ENCODE assay signal across 9 cellular contexts in genomic region chr15:48800811-48801460, GRCh38. TPM values are rescaled to one million over a fixed set of nuclear protein-coding genes. Genes with fewer than 3 reads are reported as not detected.
DNase-seq lines count a peak whose midpoint lies in the region; ATAC-seq and TF ChIP-seq lines count a peak whose summit lies in the region.
"Had no signal": no experiment of that assay in that cellular context is flagged by ENCODE, and none has a peak within 500 bp of the region (broad histone marks: within the 10 kb centered on the region; RNA-seq: fewer than 3 reads in every experiment).

No MANE protein-coding gene starts in this region.

- H3K27me3 ChIP-seq in PC-3 (ENCODE audit: low read length) = no peaks in the 10 kb centered on the region

- H3K9me2 ChIP-seq in PC-3 (replicated peaks; ENCODE audit: low read length) = no peaks in the 10 kb centered on the region

- H4K20me1 ChIP-seq in PC-3 (ENCODE audit: low read length) = no peaks in the 10 kb centered on the region

- peak; percentile 67 for TF ChIP-seq CTCF in PC-3 (conservative IDR thresholded peaks at IDR 0.05; ENCODE audit: low read depth, low read length)

- peaks cover 77% of the 10 kb centered on the region for H3K79me2 ChIP-seq in PC-3 (ENCODE audit: low read length)

- peak; percentile 26 for DNase-seq in NCI-H1092 treated with DMSO at 0.1 percent for 48 hours (lab: John Stamatoyannopoulos, UW)
- DNase-seq in NCI-H1092 (lab: John Stamatoyannopoulos, UW) = no peak
- DNase-seq in PC-3 = peak; percentile 64
- peak; percentile 27 for DNase-seq in fibroblast of the conjunctiva (ENCODE audit: low read depth)
- peak; percentile 81 for DNase-seq in superior temporal gyrus (ENCODE audit: extremely low spot score)
- DNase-seq in C1 segment of cervical spinal cord (lab: John Stamatoyannopoulos, UW) = no peak
- DNase-seq: CD4-positive, CD25-positive, alpha-beta regulatory T cell had no signal

- H3K27ac ChIP-seq in PC-3 (ENCODE audit: low read length) = 0 out of 2 replicates have a peak overlapping the region, but pooled peaks have one; percentile 5

- POLR2A ChIA-PET in PC-3 (lab: Charles Lee; ENCODE audit: unreplicated experiment) = interaction anchor here (0.6 kb wide), 1 partner anchor 10 kb away, joined by 3 read pairs; the partner anchor contains the start of gene CEP152

- intact Hi-C loops in PC-3 (cut with micrococcal nuclease) = loop anchor here (1.0 to 2.0 kb wide), 3 partner anchors 84 to 442 kb away; no protein-coding TSS in a partner anchor

- H3K4me1 ChIP-seq in PC-3 (ENCODE audit: insufficient read depth, low read length) = peaks cover 36% of the 10 kb centered on the region

- H3K36me3 ChIP-seq in PC-3 (ENCODE audit: low read depth, low read length) = peaks cover 15% of the 10 kb centered on the region

- H3K4me3 ChIP-seq in PC-3 (ENCODE audit: low read length) = no peak overlapping the region

- no TSS peak for BruUV-seq in PC-3 (replicated peaks; lab: Mats Ljungman, UMichigan)

- H3K9ac ChIP-seq in PC-3 (ENCODE audit: low read length) = peak overlapping the region; percentile 22

- H2AFZ ChIP-seq in PC-3 (ENCODE audit: low read length) = no peak overlapping the region

- H3F3A ChIP-seq in PC-3 (ENCODE audit: low read length, unreplicated experiment) = peaks cover 4% of the 10 kb centered on the region

- no peaks in the 10 kb centered on the region for H3K9me3 ChIP-seq in PC-3 (ENCODE audit: low read length)

- CTCF ChIA-PET in PC-3 (lab: Charles Lee) = interaction anchor here (1.6 kb wide), 1 partner anchor 10 kb away, joined by 8 read pairs; the partner anchor contains the start of gene CEP152

- peak overlapping the region; percentile 54 for H3K4me2 ChIP-seq in PC-3 (ENCODE audit: low read length)

- ATAC-seq in PC-3 (peak; percentile 9; the same call in 1 of the 2 replicates), HG02981 (IDR thresholded peaks at IDR 0.05; ENCODE audit: unreplicated experiment) (no peak), GM19463 (IDR thresholded peaks at IDR 0.05; ENCODE audit: unreplicated experiment) (no peak)

RNA-seq across cellular contexts. Expression of gene CEP152, which starts 9.9 kb away (rescaled TPM):
- total RNA-seq in PC-3 (2014; rRNA removed) = 7.5 and 8.2 TPM in 2 replicates

Comparison
In these comparisons a context has a peak if more than half of its experiments do, and no peak if none do; other contexts are left out.
1. DNase-seq: peak in NCI-H1092 treated with DMSO at 0.1 percent for 48 hours (single experiment), PC-3 (single experiment), fibroblast of the conjunctiva (single experiment) and superior temporal gyrus (single experiment); none in NCI-H1092 (single experiment) and C1 segment of cervical spinal cord (0 of 14).